11 cellular contexts compared by ENCODE assay signal in the genomic region with DNA sequence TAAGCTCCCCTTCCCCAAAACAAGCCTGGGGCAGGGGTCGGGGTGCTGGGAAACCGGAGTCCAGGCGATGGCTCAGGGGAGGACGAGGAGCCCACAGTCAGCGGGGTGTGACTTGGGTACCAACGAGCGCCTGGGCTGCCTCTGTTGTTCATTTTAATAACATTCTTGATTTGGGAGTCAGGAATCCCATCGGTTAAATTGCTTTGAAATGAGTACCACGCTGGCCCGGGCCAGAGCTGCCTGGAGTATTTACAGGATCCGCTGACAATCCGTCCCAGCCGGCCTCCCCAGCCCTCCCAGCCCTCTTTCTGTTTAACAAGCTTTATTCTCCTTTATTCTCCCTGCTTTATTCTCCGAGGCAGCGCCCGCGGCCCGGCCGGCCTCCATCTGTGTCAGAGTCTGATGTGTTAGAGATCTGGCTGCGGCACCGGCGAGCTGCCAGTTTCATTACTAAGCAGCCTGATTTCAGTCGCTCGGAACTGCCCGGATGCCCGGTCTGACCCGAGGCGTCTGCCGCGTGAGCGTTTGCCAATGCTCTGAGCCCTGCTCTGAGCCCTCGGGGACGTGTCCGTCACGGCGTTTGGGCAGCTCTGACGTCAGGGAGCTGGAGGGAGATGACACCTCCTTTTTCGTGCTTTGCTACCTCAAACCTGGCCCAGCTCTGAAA. TPM values are rescaled to one million over a fixed set of nuclear protein-coding genes. Genes with fewer than 3 reads are reported as not detected.
DNase-seq lines count a peak whose midpoint lies in the region; ATAC-seq and TF ChIP-seq lines count a peak whose summit lies in the region.
"Had no signal": no experiment of that assay in that cellular context is flagged by ENCODE, and none has a peak within 500 bp of the region (broad histone marks: within the 10 kb centered on the region; RNA-seq: fewer than 3 reads in every experiment).

No MANE protein-coding gene starts in this region.

- no peak for TF ChIP-seq CTCF in vagina (IDR thresholded peaks at IDR 0.05)

- H3K9me3 ChIP-seq in vagina: no peaks in the 10 kb centered on the region
- H3K9me3 ChIP-seq: body of pancreas had no signal

- ATAC-seq in left ventricle myocardium superior: peak; percentile 27
- no peak for ATAC-seq in Right ventricle myocardium inferior
- ATAC-seq in left lobe of liver: peak; percentile 84
- no peak for ATAC-seq in left colon
- ATAC-seq: body of pancreas had no signal

- intact Hi-C loops in left ventricle myocardium superior (cut with micrococcal nuclease) (no loop called here), Right ventricle myocardium inferior (cut with DNase I) (no loop called here), vagina (cut with DNase I) (no loop called here), left colon (cut with DNase I, micrococcal nuclease) (no loop called here)

- peak; percentile 44 for DNase-seq in left ventricle myocardium superior
- DNase-seq in Right ventricle myocardium inferior (ENCODE audit: missing footprints): no peak
- peak; percentile 60 for DNase-seq in cerebellar cortex (ENCODE audit: low spot score)
- no peak for DNase-seq in left lobe of liver (ENCODE audit: low spot score)
- DNase-seq in vagina (ENCODE audit: extremely low spot score in 2 of 2): no peak
- DNase-seq in left colon: no peak
- DNase-seq in stimulated activated CD4-positive, alpha-beta T cell treated with anti-CD3 and anti-CD28 coated beads, Interleukin-4, amount 100 ng/mL, for 1 hour: no peak
- no peak for DNase-seq in MV-4-11 (lab: John Stamatoyannopoulos, UW)
- DNase-seq: body of pancreas, NCI-H2029 treated with DMSO at 0.1 percent for 48 hours had no signal

- H3K36me3 ChIP-seq in vagina: no peaks in the 10 kb centered on the region

- peaks cover 7% of the 10 kb centered on the region for H3K4me1 ChIP-seq in vagina
- H3K4me1 ChIP-seq: body of pancreas had no signal

- H3K27me3 ChIP-seq in vagina: no peaks in the 10 kb centered on the region
- H3K27me3 ChIP-seq: body of pancreas had no signal

- TF ChIP-seq POLR2A in vagina (IDR thresholded peaks at IDR 0.05): no peak

- H3K4me3 ChIP-seq in vagina: peak overlapping the region; percentile 19 to 36
- H3K4me3 ChIP-seq: body of pancreas had no signal

- no peak overlapping the region for H3K27ac ChIP-seq in vagina
- H3K27ac ChIP-seq: body of pancreas had no signal

RNA-seq across cellular contexts. Expression of a gene that starts 16.5 kb away (rescaled TPM):
- total RNA-seq in left ventricle myocardium superior: not detected
- total RNA-seq in Right ventricle myocardium inferior: not detected
- total RNA-seq in left lobe of liver: not detected
- total RNA-seq in vagina: not detected
- not detected for total RNA-seq in left colon
- total RNA-seq: B cell, body of pancreas had no signal

RNA-seq across cellular contexts. Expression of a gene that starts 26.0 kb away (rescaled TPM):
- total RNA-seq in left ventricle myocardium superior: 0.40 TPM
- 0.57 TPM for total RNA-seq in Right ventricle myocardium inferior
- not detected for total RNA-seq in left lobe of liver
- not detected for total RNA-seq in vagina
- 1 to 10 TPM; 7.9 to 9.6 TPM for total RNA-seq in left colon
- total RNA-seq: B cell had no signal

Comparison
In these comparisons a context has a peak if more than half of its experiments do, and no peak if none do; other contexts are left out.
1. ATAC-seq: peak in left ventricle myocardium superior (single experiment) and left lobe of liver (single experiment); none in Right ventricle myocardium inferior (single experiment) and left colon (single experiment).
2. DNase-seq: peak in left ventricle myocardium superior (single experiment) and cerebellar cortex (single experiment); none in Right ventricle myocardium inferior (single experiment), left lobe of liver (single experiment), vagina (0 of 2), left colon (0 of 2), stimulated activated CD4-positive, alpha-beta T cell treated with anti-CD3 and anti-CD28 coated beads, Interleukin-4, amount 100 ng/mL, for 1 hour (single experiment) and MV-4-11 (single experiment).